Comparison of ENCODE assay signal across 8 cellular contexts in genomic region chr3:170418422-170419300, GRCh38. TPM values are rescaled to one million over a fixed set of nuclear protein-coding genes. Genes with fewer than 3 reads are reported as not detected.
DNase-seq lines count a peak whose midpoint lies in the region; ATAC-seq and TF ChIP-seq lines count a peak whose summit lies in the region.

TSS of gene CLDN11 (plus strand) at chr3:170418868. CDS start at chr3:170419067, 199 bp downstream.

- H3K4me3 ChIP-seq in CD8-positive, alpha-beta T cell (ENCODE audit: low read depth, low read length): peak within 1 kb of the TSS; percentile 39
- peak within 1 kb of the TSS; percentile 87 for H3K4me3 ChIP-seq in astrocyte of the cerebellum (ENCODE audit: low read depth, low read length)
- H3K4me3 ChIP-seq in psoas muscle: peak within 1 kb of the TSS; percentile 67

- peak within 1 kb of the TSS; percentile 73 for H3K4me3 Mint-ChIP-seq in CD8-positive, alpha-beta T cell

- POLR2A ChIA-PET in CD8-positive, alpha-beta T cell (lab: Charles Lee): no interaction called here

- H3K27me3 ChIP-seq in CD8-positive, alpha-beta T cell (ENCODE audit: insufficient read depth, low read length): peaks cover 10% of the 10 kb centered on the region
- H3K27me3 ChIP-seq in psoas muscle (ENCODE audit: insufficient read depth in 3 of 3, low read length in 2 of 3): peaks cover 0 to 38% (median 7%) of the 10 kb centered on the region in 3 donors

- no peaks in the 10 kb centered on the region for H3K36me3 ChIP-seq in CD8-positive, alpha-beta T cell (ENCODE audit: insufficient read depth, low read length)
- H3K36me3 ChIP-seq in psoas muscle (ENCODE audit: insufficient read depth in 1 of 2, low read depth in 1 of 2): no peaks in the 10 kb centered on the region

- 2 to 3% (median 3%) methylated on average over 55 to 73 of the region's 73 CpGs for WGBS in psoas muscle, 3 donors

- no peak within 1 kb of the TSS for H3K27ac Mint-ChIP-seq in CD8-positive, alpha-beta T cell

- intact Hi-C loops in CD8-positive, alpha-beta T cell (cut with DNase I, micrococcal nuclease): loop anchor here in 1 of 2 experiments (10.0 kb wide), 1 partner anchor 1916 kb away; no protein-coding TSS in a partner anchor
- intact Hi-C loops in psoas muscle (cut with DNase I): loop anchor here in 1 of 2 donors (5.0 to 10.0 kb wide), 2 partner anchors 274 to 396 kb away; no protein-coding TSS in a partner anchor

- CTCF ChIA-PET in CD8-positive, alpha-beta T cell (lab: Charles Lee): interaction anchor here (3.6 kb wide), 1 partner anchor 394 kb away, joined by 19 read pairs; no protein-coding TSS in a partner anchor

- H3K4me1 Mint-ChIP-seq in CD8-positive, alpha-beta T cell (ENCODE audit: low read depth): peaks cover 13% of the 10 kb centered on the region

- no peaks in the 10 kb centered on the region for H3K36me3 Mint-ChIP-seq in CD8-positive, alpha-beta T cell

- in situ Hi-C loops in astrocyte of the cerebellum (cut with HindIII; ENCODE audit: low sequenced_read_pairs): no loop called here

- peaks cover 10% of the 10 kb centered on the region for H3K4me1 ChIP-seq in CD8-positive, alpha-beta T cell (ENCODE audit: insufficient read depth, low read length)
- H3K4me1 ChIP-seq in psoas muscle: peaks cover 9% of the 10 kb centered on the region

- no peaks in the 10 kb centered on the region for H3K9me3 Mint-ChIP-seq in CD8-positive, alpha-beta T cell

- peaks cover 35% of the 10 kb centered on the region for H3K27me3 Mint-ChIP-seq in CD8-positive, alpha-beta T cell (ENCODE audit: low read depth)

- TF ChIP-seq CTCF in CD8-positive, alpha-beta T cell (IDR thresholded peaks at IDR 0.05): no peak
- TF ChIP-seq CTCF in astrocyte of the cerebellum (IDR thresholded peaks at IDR 0.05; ENCODE audit: low read depth, low read length, missing control alignments) (peak; percentile 30), psoas muscle (IDR thresholded peaks at IDR 0.05) (no peak)

- H3K9me3 ChIP-seq in CD8-positive, alpha-beta T cell (ENCODE audit: low read length): no peaks in the 10 kb centered on the region
- H3K9me3 ChIP-seq in psoas muscle: no peaks in the 10 kb centered on the region

- no peak for ATAC-seq in CD8-positive, alpha-beta T cell
- ATAC-seq in psoas muscle (peak; percentile 41 to 70 (median 54)), HG03039 (IDR thresholded peaks at IDR 0.05; ENCODE audit: unreplicated experiment) (no peak), HG03442 (IDR thresholded peaks at IDR 0.05; ENCODE audit: unreplicated experiment) (no peak)

- no peak for DNase-seq in CD8-positive, alpha-beta T cell
- DNase-seq in HuH-7.5 (ENCODE audit: low spot score) (peak; percentile 62), astrocyte of the cerebellum (ENCODE audit: low read depth) (no peak), hypothalamus (lab: John Stamatoyannopoulos, UW) (peak in 44 of 51 donors; percentile 15 to 86 (median 64)), psoas muscle (peak; percentile 53 to 70), activated gamma-delta T cell treated with Interleukin-2 at 50 U/mL for 16 hours (no peak)

- H3K27ac ChIP-seq in CD8-positive, alpha-beta T cell (ENCODE audit: low read depth, low read length): no peak within 1 kb of the TSS
- no peak within 1 kb of the TSS for H3K27ac ChIP-seq in psoas muscle

RNA-seq across cellular contexts. Expression of gene CLDN11, which starts in this region (rescaled TPM):
- total RNA-seq in CD8-positive, alpha-beta T cell: not detected
- 1 to 10 TPM; 1.5 to 3.0 (median 2.1) TPM for total RNA-seq in psoas muscle
- 1 to 10 TPM; 1.3 to 2.8 (median 1.7) TPM for polyA plus RNA-seq in psoas muscle

Comparison
In these comparisons a context has a peak if more than half of its experiments do, and no peak if none do; other contexts are left out.
1. ATAC-seq: peak in psoas muscle (4 of 4); none in CD8-positive, alpha-beta T cell (single experiment), HG03039 (single experiment) and HG03442 (single experiment).
2. DNase-seq: peak in HuH-7.5 (single experiment), hypothalamus (44 of 51) and psoas muscle (2 of 2); none in CD8-positive, alpha-beta T cell (0 of 7), astrocyte of the cerebellum (single experiment) and activated gamma-delta T cell treated with Interleukin-2 at 50 U/mL for 16 hours (single experiment).
3. Peak in every context shown above with its lines, with median percentiles within 50 percentile points of each other: H3K4me3 ChIP-seq.